Comparison of ENCODE assay signal across 18 cellular contexts in the genomic region with DNA sequence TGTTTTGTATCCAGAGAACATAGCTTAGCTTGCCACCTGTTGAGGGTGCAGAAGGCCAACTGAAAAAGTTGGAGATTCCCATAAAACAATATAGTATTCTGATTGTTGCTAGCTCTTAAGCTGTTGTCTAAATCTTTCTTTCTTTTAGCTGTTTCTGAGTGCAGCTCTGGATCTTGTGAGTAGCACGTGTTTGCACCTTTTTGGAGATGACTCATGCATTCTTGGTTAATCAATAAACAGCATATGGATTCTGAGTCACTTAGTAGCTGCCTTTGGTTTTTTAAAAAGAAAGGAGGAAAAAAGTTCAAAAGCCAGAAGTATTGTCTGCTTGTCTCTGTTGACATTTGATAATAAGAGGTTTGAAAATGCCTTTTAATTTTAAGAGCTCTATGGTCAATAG.
DNase-seq lines count a peak whose midpoint lies in the region; ATAC-seq lines count a peak whose summit lies in the region.
"Had no signal": no experiment of that assay in that cellular context is flagged by ENCODE, and none has a peak within 500 bp of the region (broad histone marks: within the 10 kb centered on the region; RNA-seq: fewer than 3 reads in every experiment).

No MANE protein-coding gene starts in this region.

- no peak overlapping the region for H2BK5ac ChIP-seq in mesenchymal stem cell (ENCODE audit: low read depth, low read length, poor library complexity, severe bottlenecking)

- H3K9ac ChIP-seq in mesenchymal stem cell (ENCODE audit: low read length), result no peak overlapping the region
- H3K9ac ChIP-seq: BLaER1 had no signal

- no peak overlapping the region for H3K4me2 ChIP-seq in mesenchymal stem cell (ENCODE audit: low read length, poor library complexity, severe bottlenecking)
- H3K4me2 ChIP-seq: BLaER1 had no signal

- no peaks in the 10 kb centered on the region for H3K27me3 ChIP-seq in mesenchymal stem cell (ENCODE audit: control insufficient read depth in 1 of 2, insufficient read depth in 1 of 2, low read length in 2 of 2)
- H3K27me3 ChIP-seq: BLaER1, heart right ventricle, MG63 had no signal

- no peak overlapping the region for H3K27ac ChIP-seq in mesenchymal stem cell (ENCODE audit: low read length, poor library complexity, severe bottlenecking)
- H3K27ac ChIP-seq: BLaER1, heart right ventricle had no signal

- DNase-seq in OCI-M1 (lab: John Stamatoyannopoulos, UW) (peak; percentile 22), mesenchymal stem cell (peak; percentile 9), occipital lobe (lab: John Stamatoyannopoulos, UW) (no peak), NCI-H510A (lab: John Stamatoyannopoulos, UW) (no peak)
- no peak for DNase-seq in stimulated activated naive CD4-positive, alpha-beta T cell (lab: John Stamatoyannopoulos, UW)
- DNase-seq: activated naive CD4-positive, alpha-beta T cell treated with anti-CD3 and anti-CD28 coated beads, Interleukin-2, amount 50 U/mL, for 16 hours; heart right ventricle; left colon; MG63; naive B cell; NK-92 treated with Interleukin-12 subunit alpha and Interleukin-12 subunit beta, amount 100 ng/mL, for 24 hours; stimulated activated naive CD4-positive, alpha-beta T cell treated with Interleukin-2 at 50 U/mL for 16 hours had no signal

- no peak overlapping the region for H2AK5ac ChIP-seq in mesenchymal stem cell (ENCODE audit: low read length, severe bottlenecking)

- H4K8ac ChIP-seq in mesenchymal stem cell (ENCODE audit: low read length), result no peak overlapping the region

- H3K4me1 ChIP-seq in mesenchymal stem cell (ENCODE audit: control insufficient read depth, insufficient read depth, low read depth, low read length), result no peaks in the 10 kb centered on the region
- H3K4me1 ChIP-seq: BLaER1, heart right ventricle had no signal

- H3K9me3 ChIP-seq in mesenchymal stem cell (ENCODE audit: control insufficient read depth, low read length), result no peaks in the 10 kb centered on the region
- H3K9me3 ChIP-seq: BLaER1, MG63 had no signal

- H2BK15ac ChIP-seq in mesenchymal stem cell (ENCODE audit: low read depth, poor library complexity, severe bottlenecking), result no peak overlapping the region

- H3K4me3 ChIP-seq in mesenchymal stem cell (ENCODE audit: insufficient read depth in 1 of 2, low read depth in 1 of 2, low read length in 2 of 2), result no peak overlapping the region
- H3K4me3 ChIP-seq: BLaER1, heart right ventricle, MG63 had no signal

- no peak overlapping the region for H2BK120ac ChIP-seq in mesenchymal stem cell (ENCODE audit: low read depth, low read length)

- H4K91ac ChIP-seq in mesenchymal stem cell (ENCODE audit: low read length), result no peak overlapping the region

- no peak overlapping the region for H3K4ac ChIP-seq in mesenchymal stem cell (ENCODE audit: low read depth in 1 of 2, low read length in 2 of 2)

- H2BK12ac ChIP-seq in mesenchymal stem cell (ENCODE audit: low read length in 2 of 2), result no peak overlapping the region

- H3K36me3 ChIP-seq in mesenchymal stem cell (ENCODE audit: control insufficient read depth in 1 of 2, insufficient read depth in 2 of 2, low read depth in 1 of 2, low read length in 2 of 2), result no peaks in the 10 kb centered on the region
- H3K36me3 ChIP-seq: BLaER1, heart right ventricle, MG63 had no signal

- H3K23ac ChIP-seq in mesenchymal stem cell (ENCODE audit: low read length in 2 of 2), result no peak overlapping the region

- ATAC-seq in GM18517 (IDR thresholded peaks at IDR 0.05; ENCODE audit: unreplicated experiment), result peak; percentile 76
- peak; percentile 73 for ATAC-seq in HG02678 (IDR thresholded peaks at IDR 0.05; ENCODE audit: unreplicated experiment)
- no peak for ATAC-seq in GM21529 (IDR thresholded peaks at IDR 0.05; ENCODE audit: unreplicated experiment)
- ATAC-seq: heart right ventricle, left colon, sciatic nerve, SK-N-SH treated with all-trans-retinoic acid at 6 μM for 48 hours had no signal

- no peak overlapping the region for H3K14ac ChIP-seq in mesenchymal stem cell (ENCODE audit: low read length in 2 of 2)

- WGBS in mesenchymal stem cell, result 3% methylated on average over 1 of the region's 1 CpG

- no peak overlapping the region for H2AFZ ChIP-seq in mesenchymal stem cell (ENCODE audit: low read depth, low read length)

- H3K79me1 ChIP-seq in mesenchymal stem cell (replicated peaks; ENCODE audit: low read length, poor library complexity, severe bottlenecking), result no peaks in the 10 kb centered on the region

- H3K18ac ChIP-seq in mesenchymal stem cell (ENCODE audit: low read depth in 1 of 2, low read length in 2 of 2), result no peak overlapping the region

Comparison
In these comparisons a context has a peak if more than half of its experiments do, and no peak if none do; other contexts are left out.
1. DNase-seq: peak in OCI-M1 (single experiment) and mesenchymal stem cell (single experiment); none in stimulated activated naive CD4-positive, alpha-beta T cell (0 of 6), occipital lobe (single experiment) and NCI-H510A (single experiment).